24 cellular contexts compared by ENCODE assay signal in genomic region chr21:43988506-43989230, GRCh38.
"Had no signal": no experiment of that assay in that cellular context is flagged by ENCODE, and none has a peak within 500 bp of the region (broad histone marks: within the 10 kb centered on the region; RNA-seq: fewer than 3 reads in every experiment).

No MANE protein-coding gene starts in this region.

- H3K9me3 Mint-ChIP-seq: activated B cell treated with CpG ODN at 0.5 μM for 24 hours; activated CD4-positive, alpha-beta memory T cell treated with anti-CD3 and anti-CD28 coated beads, Interleukin-2, amount 10 ng/mL, durations not matched to agents 7 days and 5 days; activated naive CD4-positive, alpha-beta T cell treated with anti-CD3 and anti-CD28 coated beads, Interleukin-2, amount 50 U/mL, for 24 hours; activated T-cell treated with anti-CD3 and anti-CD28 coated beads, Interleukin-2, amount 50 U/mL, for 72 hours; endodermal cell; memory B cell; natural killer cell treated with Interleukin-12 subunit alpha and Interleukin-12 subunit beta and Interleukin-15 and Interleukin-18, amount 100 ng/mL, for 72 hours; stimulated activated memory B cell treated with anti-CD40 and anti-IgM and Interleukin-4, amounts not matched to agents 10 μg/mL and 1 μg/mL and 100 μg/mL, for 72 hours; T-helper 1 cell treated with Interleukin-12 subunit alpha and Interleukin-12 subunit beta and Interleukin-4 antibody, amounts not matched to agents 30 μg/mL and 1 μg/mL, for 36 hours; type B pancreatic cell had no signal

- ATAC-seq: body of pancreas; left cardiac atrium; natural killer cell treated with Interleukin-12 subunit alpha and Interleukin-12 subunit beta and Interleukin-15 and Interleukin-18, amount 100 ng/mL, for 72 hours; stimulated activated memory B cell treated with anti-CD40 and anti-IgM and Interleukin-4, amounts not matched to agents 10 μg/mL and 1 μg/mL and 100 μg/mL, for 72 hours had no signal

- H3K4me3 Mint-ChIP-seq: activated B cell treated with CpG ODN at 0.5 μM for 24 hours; activated CD4-positive, alpha-beta memory T cell treated with anti-CD3 and anti-CD28 coated beads, Interleukin-2, amount 10 ng/mL, durations not matched to agents 7 days and 5 days; activated naive CD4-positive, alpha-beta T cell treated with anti-CD3 and anti-CD28 coated beads, Interleukin-2, amount 50 U/mL, for 24 hours; activated T-cell treated with anti-CD3 and anti-CD28 coated beads, Interleukin-2, amount 50 U/mL, for 72 hours; endodermal cell; memory B cell; natural killer cell treated with Interleukin-12 subunit alpha and Interleukin-12 subunit beta and Interleukin-15 and Interleukin-18, amount 100 ng/mL, for 72 hours; stimulated activated memory B cell treated with anti-CD40 and anti-IgM and Interleukin-4, amounts not matched to agents 10 μg/mL and 1 μg/mL and 100 μg/mL, for 72 hours; T-helper 1 cell treated with Interleukin-12 subunit alpha and Interleukin-12 subunit beta and Interleukin-4 antibody, amounts not matched to agents 30 μg/mL and 1 μg/mL, for 36 hours; type B pancreatic cell had no signal

- DNase-seq: activated B cell treated with CpG ODN at 0.5 μM for 24 hours; activated CD4-positive, alpha-beta memory T cell treated with anti-CD3 and anti-CD28 coated beads, Interleukin-2, amount 10 ng/mL, durations not matched to agents 7 days and 5 days; activated CD4-positive, alpha-beta T cell treated with anti-CD3 and anti-CD28 coated beads for 4 hours; activated effector memory CD4-positive, alpha-beta T cell treated with anti-CD3 and anti-CD28 coated beads, Interleukin-2, amount 50 U/mL, for 16 hours; activated T-cell treated with anti-CD3 and anti-CD28 coated beads, Interleukin-2, amount 50 U/mL, for 72 hours; body of pancreas; endodermal cell; esophagus squamous epithelium; gastrocnemius medialis; head of caudate nucleus; hypothalamus; left cardiac atrium; pancreas; stimulated activated CD4-positive, alpha-beta T cell treated with anti-CD3 and anti-CD28 coated beads, Interleukin-2, amount 100 ng/mL, for 24 hours; T1000 had no signal

- H3K27me3 Mint-ChIP-seq: activated B cell treated with CpG ODN at 0.5 μM for 24 hours; activated CD4-positive, alpha-beta memory T cell treated with anti-CD3 and anti-CD28 coated beads, Interleukin-2, amount 10 ng/mL, durations not matched to agents 7 days and 5 days; activated naive CD4-positive, alpha-beta T cell treated with anti-CD3 and anti-CD28 coated beads, Interleukin-2, amount 50 U/mL, for 24 hours; type B pancreatic cell had no signal

- H3K27me3 ChIP-seq: body of pancreas, gastrocnemius medialis, pancreas had no signal

- H3K27ac Mint-ChIP-seq: activated B cell treated with CpG ODN at 0.5 μM for 24 hours; activated CD4-positive, alpha-beta memory T cell treated with anti-CD3 and anti-CD28 coated beads, Interleukin-2, amount 10 ng/mL, durations not matched to agents 7 days and 5 days; activated naive CD4-positive, alpha-beta T cell treated with anti-CD3 and anti-CD28 coated beads, Interleukin-2, amount 50 U/mL, for 24 hours; activated T-cell treated with anti-CD3 and anti-CD28 coated beads, Interleukin-2, amount 50 U/mL, for 72 hours; endodermal cell; memory B cell; natural killer cell treated with Interleukin-12 subunit alpha and Interleukin-12 subunit beta and Interleukin-15 and Interleukin-18, amount 100 ng/mL, for 72 hours; stimulated activated memory B cell treated with anti-CD40 and anti-IgM and Interleukin-4, amounts not matched to agents 10 μg/mL and 1 μg/mL and 100 μg/mL, for 72 hours; T-helper 1 cell treated with Interleukin-12 subunit alpha and Interleukin-12 subunit beta and Interleukin-4 antibody, amounts not matched to agents 30 μg/mL and 1 μg/mL, for 36 hours; type B pancreatic cell had no signal

- H3K4me1 ChIP-seq: body of pancreas, pancreas had no signal

- H3K36me3 ChIP-seq: cardiac muscle cell, gastrocnemius medialis, neutrophil, pancreas had no signal

- H3K27ac ChIP-seq: body of pancreas, cardiac muscle cell, esophagus squamous epithelium, gastrocnemius medialis, neutrophil, pancreas, thoracic aorta had no signal

- H3K36me3 Mint-ChIP-seq: activated naive CD4-positive, alpha-beta T cell treated with anti-CD3 and anti-CD28 coated beads, Interleukin-2, amount 50 U/mL, for 24 hours; memory B cell; natural killer cell treated with Interleukin-12 subunit alpha and Interleukin-12 subunit beta and Interleukin-15 and Interleukin-18, amount 100 ng/mL, for 72 hours; stimulated activated memory B cell treated with anti-CD40 and anti-IgM and Interleukin-4, amounts not matched to agents 10 μg/mL and 1 μg/mL and 100 μg/mL, for 72 hours; type B pancreatic cell had no signal

- H3K4me3 ChIP-seq: body of pancreas, cardiac muscle cell, esophagus squamous epithelium, gastrocnemius medialis, pancreas, thoracic aorta had no signal

- H3K9me3 ChIP-seq: body of pancreas, esophagus squamous epithelium, gastrocnemius medialis, neutrophil, pancreas, thoracic aorta had no signal
